In the genomic region with DNA sequence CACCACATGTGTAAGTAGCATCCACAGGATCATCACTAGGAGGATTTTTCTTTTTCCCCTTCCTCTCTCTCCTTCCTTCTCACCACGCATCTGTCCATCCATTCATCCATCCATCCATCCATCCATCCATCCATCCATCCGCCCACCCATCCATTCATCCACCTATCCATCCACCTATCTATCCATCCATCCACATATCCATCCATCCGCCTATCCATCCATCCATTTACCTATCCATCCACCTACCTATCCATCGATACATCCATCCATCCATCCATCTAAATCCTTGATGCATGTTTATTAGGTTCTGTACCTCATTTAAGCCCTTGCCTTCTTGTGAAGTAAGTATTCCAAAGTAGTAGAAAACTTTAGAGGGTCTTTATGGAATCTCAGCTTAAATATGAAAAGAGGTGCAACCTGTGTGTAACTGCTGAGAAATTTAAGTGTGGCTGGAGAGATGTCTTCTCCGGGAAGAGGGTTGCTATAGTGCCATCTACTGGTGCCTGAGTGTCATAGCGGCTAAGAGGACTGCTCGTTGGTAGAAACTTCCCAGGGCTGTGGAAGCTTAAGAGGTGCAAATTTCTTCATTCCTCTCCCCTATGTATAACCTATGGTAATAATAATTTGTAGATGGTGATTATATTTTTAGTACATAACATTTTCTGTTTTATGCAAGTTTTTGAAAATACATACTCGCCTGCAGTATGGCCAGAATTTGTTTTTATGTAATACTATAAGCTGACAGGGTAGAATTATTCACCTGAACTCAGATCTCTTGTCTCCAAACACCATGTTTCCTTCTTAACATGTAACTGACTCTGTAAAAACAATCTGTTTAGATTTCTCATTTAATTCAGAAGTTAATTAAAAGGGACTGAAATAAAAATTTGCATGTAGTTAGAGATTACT, we compare ENCODE assay signal across 8 cellular contexts. TPM values are rescaled to one million over a fixed set of nuclear protein-coding genes. Genes with fewer than 3 reads are reported as not detected.
DNase-seq lines count a peak whose midpoint lies in the region; ATAC-seq and TF ChIP-seq lines count a peak whose summit lies in the region.

No MANE protein-coding gene starts in this region.

- TF ChIP-seq CTCF in BJ (IDR thresholded peaks at IDR 0.05; ENCODE audit: insufficient read depth, low read depth, low read length) = peak; percentile 93
- peak; percentile 78 for TF ChIP-seq CTCF in GM20000 (IDR thresholded peaks at IDR 0.05; ENCODE audit: extremely low read depth, missing control alignments)
- peak; percentile 92 for TF ChIP-seq CTCF in epithelial cell of proximal tubule (conservative IDR thresholded peaks at IDR 0.05; ENCODE audit: low read depth, low read length)
- peak; percentile 90 for TF ChIP-seq CTCF in upper lobe of right lung (IDR thresholded peaks at IDR 0.05)

- peaks cover 0 to 11% (median 2%) of the 10 kb centered on the region in 7 donors for H3K9me3 Mint-ChIP-seq in naive B cell

- no peak overlapping the region for H3K27ac ChIP-seq in upper lobe of right lung

- peaks cover 15 to 32% (median 23%) of the 10 kb centered on the region in 3 donors for H3K27me3 Mint-ChIP-seq in naive B cell

- H3K4me1 Mint-ChIP-seq in naive B cell = no peaks in the 10 kb centered on the region

- ATAC-seq in naive B cell (ENCODE audit: low read depth in 2 of 2) = peak in 1 of 2 donors; percentile 37
- ATAC-seq in upper lobe of right lung = peak; percentile 94
- ATAC-seq in HG02884 (IDR thresholded peaks at IDR 0.05; ENCODE audit: unreplicated experiment) = no peak

- POLR2A ChIA-PET in BJ (lab: Charles Lee) = no interaction called here

- CTCF ChIA-PET in BJ (lab: Yijun Ruan, JAX) = interaction anchor here (0.6 to 4.7 kb wide), 26 partner anchors 8 to 287 kb away, joined by 3 to 41 read pairs (median 4); partner anchors contain the start of gene ACACB

- no peaks in the 10 kb centered on the region for H3K36me3 Mint-ChIP-seq in naive B cell

- no peaks in the 10 kb centered on the region for H3K27me3 ChIP-seq in BJ (ENCODE audit: control insufficient read depth, insufficient read depth, low read length)
- H3K27me3 ChIP-seq in upper lobe of right lung = peaks cover 16% of the 10 kb centered on the region

- intact Hi-C loops in upper lobe of right lung (cut with DNase I) = loop anchor here (10.0 kb wide), 1 partner anchor 129 kb away; no protein-coding TSS in a partner anchor

- no peaks in the 10 kb centered on the region for H3K36me3 ChIP-seq in BJ (ENCODE audit: control insufficient read depth, insufficient read depth, low read length)
- H3K36me3 ChIP-seq in upper lobe of right lung = no peaks in the 10 kb centered on the region

- no peak overlapping the region for H3K4me3 Mint-ChIP-seq in naive B cell

- DNase-seq in BJ (ENCODE audit: low read depth) = no peak
- peak; percentile 75 for DNase-seq in GM20000 (ENCODE audit: low spot score)
- peak; percentile 79 for DNase-seq in NCI-H2196 (lab: John Stamatoyannopoulos, UW; ENCODE audit: unreplicated experiment)
- DNase-seq in activated CD4-positive, alpha-beta T cell treated with anti-CD3 and anti-CD28 coated beads for 48 hours = peak; percentile 43
- no peak for DNase-seq in epithelial cell of proximal tubule (ENCODE audit: low read depth)
- DNase-seq in naive B cell = peak; percentile 29
- DNase-seq in upper lobe of right lung = no peak

- H3K4me3 ChIP-seq in BJ (ENCODE audit: low read depth, low read length) (no peak overlapping the region), epithelial cell of proximal tubule (ENCODE audit: low read depth, low read length) (no peak overlapping the region), upper lobe of right lung (no peak overlapping the region)

- H3K4me1 ChIP-seq in upper lobe of right lung = no peaks in the 10 kb centered on the region

- H3K9me3 ChIP-seq in upper lobe of right lung = no peaks in the 10 kb centered on the region

- peak overlapping the region in 1 of 6 donors; percentile 29 for H3K27ac Mint-ChIP-seq in naive B cell

RNA-seq across cellular contexts. Expression of gene MYO1H, which starts 46.0 kb away (rescaled TPM):
- polyA plus RNA-seq in BJ (2011; rRNA removed) (not detected in 2 replicates), naive B cell (ENCODE audit: low read depth in 6 of 6) (not detected)
- polyA minus RNA-seq in BJ (2011; rRNA and poly(A)+ RNA removed) = not detected in 2 replicates
- total RNA-seq in epithelial cell of proximal tubule (not detected in 2 replicates), upper lobe of right lung (0.64 TPM)

Comparison
In these comparisons a context has a peak if more than half of its experiments do, and no peak if none do; other contexts are left out.
1. DNase-seq: peak in GM20000 (single experiment), NCI-H2196 (single experiment), activated CD4-positive, alpha-beta T cell treated with anti-CD3 and anti-CD28 coated beads for 48 hours (single experiment) and naive B cell (single experiment); none in BJ (single experiment), epithelial cell of proximal tubule (single experiment) and upper lobe of right lung (single experiment).
2. Peak in every context shown above with its lines, with median percentiles within 50 percentile points of each other: CTCF ChIP-seq.